Comparison of ENCODE assay signal across 29 cellular contexts in genomic region chr12:116248930-116249329, GRCh38. TPM values are rescaled to one million over a fixed set of nuclear protein-coding genes. Genes with fewer than 3 reads are reported as not detected.
DNase-seq lines count a peak whose midpoint lies in the region; ATAC-seq, FAIRE-seq and TF ChIP-seq lines count a peak whose summit lies in the region.
"Had no signal": no experiment of that assay in that cellular context is flagged by ENCODE, and none has a peak within 500 bp of the region (broad histone marks: within the 10 kb centered on the region; RNA-seq: fewer than 3 reads in every experiment).

No MANE protein-coding gene starts in this region.

- no peaks in the 10 kb centered on the region for H3K36me3 ChIP-seq in astrocyte (ENCODE audit: insufficient read depth, low read length)
- no peaks in the 10 kb centered on the region for H3K36me3 ChIP-seq in HepG2 (replicated peaks in 1 of 2; ENCODE audit: control insufficient read depth in 1 of 2, insufficient read depth in 2 of 2, low read length in 2 of 2)
- no peaks in the 10 kb centered on the region for H3K36me3 ChIP-seq in gastrocnemius medialis
- H3K36me3 ChIP-seq in testis (ENCODE audit: low read depth, missing control alignments): no peaks in the 10 kb centered on the region
- H3K36me3 ChIP-seq: ovary had no signal

- CTCF ChIA-PET in HepG2 (lab: Yijun Ruan, JAX; ENCODE audit: low intra/inter-chr PET ratio, low total read pairs): no interaction called here

- in situ Hi-C loops in HepG2 (cut with HindIII; ENCODE audit: extremely low pct_ligation_motif_present, low pct_unique_long_range_greater_than_20kb) (no loop called here), gastrocnemius medialis (cut with MboI; ENCODE audit: low sequenced_read_pairs in 4 of 4) (loop anchor here in 1 of 4 donors (25.0 kb wide), 1 partner anchor 112 kb away; no protein-coding TSS in a partner anchor)

- peaks cover 91% of the 10 kb centered on the region for H4K20me1 ChIP-seq in astrocyte (ENCODE audit: insufficient read depth, low read length)
- H4K20me1 ChIP-seq in HepG2 (ENCODE audit: insufficient read depth, low read length): peaks cover 11% of the 10 kb centered on the region

- intact Hi-C loops in Right ventricle myocardium superior (cut with DNase I) (no loop called here), right cardiac atrium (cut with DNase I) (no loop called here), HepG2 (cut with micrococcal nuclease; ENCODE audit: unreplicated experiment) (no loop called here), gastrocnemius medialis (cut with DNase I; ENCODE audit: low total_unique reads) (no loop called here), testis (cut with DNase I; ENCODE audit: low total_unique reads) (no loop called here)

- no peaks in the 10 kb centered on the region for H3K9me3 Mint-ChIP-seq in astrocyte (ENCODE audit: unreplicated experiment)

- H3K4me2 ChIP-seq in astrocyte (ENCODE audit: low read length) (no peak overlapping the region), HepG2 (ENCODE audit: low read depth, low read length) (no peak overlapping the region)
- H3K4me2 ChIP-seq: A549 had no signal

- TF ChIP-seq RAD21 in HepG2 (CRISPR knock-in tag; IDR thresholded peaks at IDR 0.05): no peak

- H3K27ac ChIP-seq in right cardiac atrium (ENCODE audit: low read length): no peak overlapping the region
- H3K27ac ChIP-seq in astrocyte (ENCODE audit: low read depth, low read length): no peak overlapping the region
- H3K27ac ChIP-seq in HepG2 (ENCODE audit: extremely low read length, insufficient read depth, low read length): no peak overlapping the region
- H3K27ac ChIP-seq in gastrocnemius medialis: peak overlapping the region in 3 of 4 donors; percentile 1 to 37 (median 7)
- H3K27ac ChIP-seq in testis: no peak overlapping the region
- H3K27ac ChIP-seq: A549, ovary had no signal

- H3K27ac Mint-ChIP-seq in astrocyte (ENCODE audit: unreplicated experiment): no peak overlapping the region
- H3K27ac Mint-ChIP-seq: activated B cell treated with CpG ODN at 0.5 μM for 24 hours; activated CD4-positive, alpha-beta T cell treated with anti-CD3 and anti-CD28 coated beads, Interleukin-2, amount 10 ng/mL, durations not matched to agents 7 days and 5 days; CD8-positive, alpha-beta memory T cell; dendritic cell treated with granulocyte-macrophage colony-stimulating factor and Interleukin-4, amounts not matched to agents 40 ng/mL and 50 ng/mL, for 4 days; nephron progenitor cell had no signal

- DNase-seq in Right ventricle myocardium superior (no peak), right cardiac atrium (no peak), astrocyte (ENCODE audit: low read depth) (no peak), HepG2 (ENCODE audit: low spot score) (no peak), gastrocnemius medialis (no peak), testis (no peak)
- DNase-seq: activated B cell treated with CpG ODN at 0.5 μM for 24 hours; activated CD4-positive, alpha-beta T cell treated with anti-CD3 and anti-CD28 coated beads, Interleukin-2, amount 10 ng/mL, durations not matched to agents 7 days and 5 days; CD8-positive, alpha-beta memory T cell; foreskin melanocyte; mucosa of descending colon; NCI-H146; NCI-H226; NCI-H526 treated with DMSO at 0.1 percent for 48 hours; nephron progenitor cell; ovary; retina; stimulated activated CD4-positive, alpha-beta T cell treated with anti-CD3 and anti-CD28 coated beads, Interleukin-2, amount 100 ng/mL, for 24 hours; stimulated activated CD8-positive, alpha-beta memory T cell treated with anti-CD3 and anti-CD28 coated beads, Interleukin-4, amount 100 ng/mL, for 48 hours; stimulated activated naive CD8-positive, alpha-beta T cell treated with anti-CD3 and anti-CD28 coated beads, Interleukin-15, amount 100 ng/mL, for 72 hours; T1000 had no signal

- H3K27me3 ChIP-seq in right cardiac atrium (ENCODE audit: control insufficient read depth, insufficient read depth) (no peaks in the 10 kb centered on the region), astrocyte (ENCODE audit: insufficient read depth, low read length) (no peaks in the 10 kb centered on the region), HepG2 (ENCODE audit: control insufficient read depth in 1 of 2, insufficient read depth in 2 of 2, low read length in 2 of 2) (no peaks in the 10 kb centered on the region), gastrocnemius medialis (no peaks in the 10 kb centered on the region), testis (no peaks in the 10 kb centered on the region)
- H3K27me3 ChIP-seq: ovary had no signal

- POLR2A ChIA-PET in HepG2 (lab: Yijun Ruan, JAX): no interaction called here

- TF ChIP-seq POLR2A in HepG2 (IDR thresholded peaks at IDR 0.05; ENCODE audit: insufficient read depth in 1 of 2, low read depth in 2 of 2, low read length in 2 of 2): no peak
- TF ChIP-seq POLR2A in gastrocnemius medialis (IDR thresholded peaks at IDR 0.05): no peak
- TF ChIP-seq POLR2A in testis (IDR thresholded peaks at IDR 0.05): no peak

- H3K9ac ChIP-seq in astrocyte (ENCODE audit: low read length) (no peak overlapping the region), HepG2 (ENCODE audit: insufficient read depth, low read depth, low read length) (no peak overlapping the region)

- peaks cover 44% of the 10 kb centered on the region for H3K4me1 Mint-ChIP-seq in astrocyte (ENCODE audit: low read depth, unreplicated experiment)

- FAIRE-seq in astrocyte (lab: Jason Lieb, UNC) (no peak), HepG2 (lab: Jason Lieb, UNC) (no peak)
- FAIRE-seq: A549, GM18507, GM19239, RCC 7860 had no signal

- H3K9me3 ChIP-seq in right cardiac atrium (ENCODE audit: control insufficient read depth, low read length): no peaks in the 10 kb centered on the region
- no peaks in the 10 kb centered on the region for H3K9me3 ChIP-seq in astrocyte (ENCODE audit: insufficient read depth, low read depth, low read length)
- no peaks in the 10 kb centered on the region for H3K9me3 ChIP-seq in HepG2 (ENCODE audit: low read length)
- no peaks in the 10 kb centered on the region for H3K9me3 ChIP-seq in gastrocnemius medialis
- no peaks in the 10 kb centered on the region for H3K9me3 ChIP-seq in testis
- H3K9me3 ChIP-seq: ovary had no signal

- no TSS peak for BruUV-seq in HepG2 (replicated peaks; lab: Mats Ljungman, UMichigan)

- ATAC-seq in Right ventricle myocardium superior (ENCODE audit: poor library complexity) (peak; percentile 46), right cardiac atrium (no peak), HepG2 (peak; percentile 42; the same call in 2 of the 3 replicates), gastrocnemius medialis (no peak), HG03025 (IDR thresholded peaks at IDR 0.05; ENCODE audit: low FRiP score, unreplicated experiment) (no peak), GM21825 (IDR thresholded peaks at IDR 0.05; ENCODE audit: unreplicated experiment) (no peak)
- ATAC-seq: A549; mucosa of descending colon; stimulated activated naive CD8-positive, alpha-beta T cell treated with anti-CD3 and anti-CD28 coated beads, Interleukin-15, amount 100 ng/mL, for 72 hours had no signal

- H3K4me1 ChIP-seq in right cardiac atrium (ENCODE audit: control insufficient read depth, insufficient read depth, low read length) (peaks cover 7% of the 10 kb centered on the region), astrocyte (ENCODE audit: insufficient read depth, low read length) (peaks cover 1% of the 10 kb centered on the region), HepG2 (ENCODE audit: insufficient read depth, low read length) (peaks cover 30% of the 10 kb centered on the region), gastrocnemius medialis (peaks cover 41 to 51% of the 10 kb centered on the region in 2 donors), testis (peaks cover 1% of the 10 kb centered on the region)

- TF ChIP-seq CTCF in astrocyte (IDR thresholded peaks at IDR 0.05; ENCODE audit: insufficient read depth, low read depth, low read length): no peak
- TF ChIP-seq CTCF in HepG2 (CRISPR knock-in tag; IDR thresholded peaks at IDR 0.05): no peak
- no peak for TF ChIP-seq CTCF in gastrocnemius medialis (IDR thresholded peaks at IDR 0.05 in 4 of 5, conservative IDR thresholded peaks at IDR 0.05 in 1 of 5)
- TF ChIP-seq CTCF in testis (IDR thresholded peaks at IDR 0.05): no peak

- H3K36me3 Mint-ChIP-seq in astrocyte (ENCODE audit: low read depth, unreplicated experiment): peaks cover 2% of the 10 kb centered on the region

- H3K4me3 Mint-ChIP-seq in astrocyte (ENCODE audit: unreplicated experiment): peak overlapping the region; percentile 34
- H3K4me3 Mint-ChIP-seq: activated CD4-positive, alpha-beta T cell treated with anti-CD3 and anti-CD28 coated beads, Interleukin-2, amount 10 ng/mL, durations not matched to agents 7 days and 5 days; dendritic cell treated with granulocyte-macrophage colony-stimulating factor and Interleukin-4, amounts not matched to agents 40 ng/mL and 50 ng/mL, for 4 days; nephron progenitor cell; stimulated activated naive CD8-positive, alpha-beta T cell treated with anti-CD3 and anti-CD28 coated beads, Interleukin-15, amount 100 ng/mL, for 72 hours had no signal

- no peaks in the 10 kb centered on the region for H3K27me3 Mint-ChIP-seq in astrocyte (ENCODE audit: low read depth, unreplicated experiment)
- H3K27me3 Mint-ChIP-seq: activated B cell treated with CpG ODN at 0.5 μM for 24 hours; activated CD4-positive, alpha-beta T cell treated with anti-CD3 and anti-CD28 coated beads, Interleukin-2, amount 10 ng/mL, durations not matched to agents 7 days and 5 days; CD8-positive, alpha-beta memory T cell; dendritic cell treated with granulocyte-macrophage colony-stimulating factor and Interleukin-4, amounts not matched to agents 40 ng/mL and 50 ng/mL, for 4 days; stimulated activated naive CD8-positive, alpha-beta T cell treated with anti-CD3 and anti-CD28 coated beads, Interleukin-15, amount 100 ng/mL, for 72 hours had no signal

- H3K4me3 ChIP-seq in right cardiac atrium (ENCODE audit: low read length): no peak overlapping the region
- H3K4me3 ChIP-seq in astrocyte (ENCODE audit: insufficient read depth, low read depth, low read length): no peak overlapping the region
- H3K4me3 ChIP-seq in HepG2 (replicated peaks in 1 of 3; ENCODE audit: insufficient read depth in 1 of 3, low read depth in 2 of 3, low read length in 3 of 3): no peak overlapping the region
- H3K4me3 ChIP-seq in gastrocnemius medialis: no peak overlapping the region
- no peak overlapping the region for H3K4me3 ChIP-seq in testis
- H3K4me3 ChIP-seq: A549, lung, mucosa of descending colon, ovary had no signal

- TF ChIP-seq EP300 in HepG2 (IDR thresholded peaks at IDR 0.05; ENCODE audit: low read depth in 2 of 2, low read length in 2 of 2) (no peak), HepG2 (CRISPR knock-in tag; IDR thresholded peaks at IDR 0.05; ENCODE audit: borderline replicate concordance) (no peak)

- H2AFZ ChIP-seq in astrocyte (ENCODE audit: low read depth, low read length) (no peak overlapping the region), HepG2 (ENCODE audit: low read length) (no peak overlapping the region)

- H3K79me2 ChIP-seq in astrocyte (ENCODE audit: insufficient read depth, low read length): peaks cover 99% of the 10 kb centered on the region
- H3K79me2 ChIP-seq in HepG2 (ENCODE audit: insufficient read depth, low read length): peaks cover 84% of the 10 kb centered on the region

RNA-seq across cellular contexts. Expression of gene MED13L, which starts 28.6 kb away (rescaled TPM):
- 57.7 TPM for total RNA-seq in Right ventricle myocardium superior
- 10 to 100 TPM; 68.8 to 73.5 (median 69.8) TPM for total RNA-seq in right cardiac atrium
- polyA plus RNA-seq in right cardiac atrium: 15.6 TPM
- total RNA-seq in astrocyte: 139 and 153 TPM in 2 replicates
- total RNA-seq in HepG2 (2016; rRNA removed; fragmentation: Illumina TruSeq; extraction: Trizol): 32.9 and 38.9 TPM in 2 replicates
- total RNA-seq in HepG2 (2016; cell fraction: cytosol; rRNA removed; fragmentation: Illumina TruSeq; extraction: Trizol; ENCODE audit: low read depth): 82.6 and 84.3 TPM in 2 replicates
- 30.1 and 34.1 TPM in 2 replicates for total RNA-seq in HepG2 (2016; cell fraction: insoluble cytoplasmic fraction; rRNA removed; fragmentation: Illumina TruSeq; extraction: Trizol)
- total RNA-seq in HepG2 (2016; cell fraction: membrane; rRNA removed; fragmentation: Illumina TruSeq; extraction: Trizol): 30.2 and 31.1 TPM in 2 replicates
- total RNA-seq in HepG2 (2016; cell fraction: nucleus; rRNA removed; fragmentation: Illumina TruSeq; extraction: Trizol): 77.6 and 90.7 TPM in 2 replicates
- polyA plus RNA-seq in HepG2 (2011; rRNA removed): 20.5 and 24.8 TPM in 2 replicates
- polyA plus RNA-seq in HepG2 (2011; cell fraction: cytosol; rRNA removed): 13.8 and 15.7 TPM in 2 replicates
- 28.2 and 34.1 TPM in 2 replicates for polyA plus RNA-seq in HepG2 (2011; cell fraction: nucleus; rRNA removed)
- 19.0 and 20.9 TPM in 2 replicates for polyA plus RNA-seq in HepG2 (2012)
- 0.53 and 0.93 TPM in 2 replicates for polyA plus RNA-seq in HepG2 (2016; cell fraction: cytosol; fragmentation: Illumina TruSeq; extraction: Trizol; ENCODE audit: low read depth)
- polyA plus RNA-seq in HepG2 (2016; cell fraction: insoluble cytoplasmic fraction; fragmentation: Illumina TruSeq; extraction: Trizol; ENCODE audit: low read depth): 18.1 and 20.3 TPM in 2 replicates
- 2.4 and 2.8 TPM in 2 replicates for polyA plus RNA-seq in HepG2 (2016; cell fraction: membrane; fragmentation: Illumina TruSeq; extraction: Trizol; ENCODE audit: low read depth)
- polyA plus RNA-seq in HepG2 (2016; cell fraction: nucleus; fragmentation: Illumina TruSeq; extraction: Trizol; ENCODE audit: insufficient read depth, low read depth): 34.1 and 35.3 TPM in 2 replicates
- polyA minus RNA-seq in HepG2 (2011; rRNA and poly(A)+ RNA removed; ENCODE audit: low replicate concordance): 56.3 and 75.4 TPM in 2 replicates
- 28.0 and 36.0 TPM in 2 replicates for polyA minus RNA-seq in HepG2 (2011; cell fraction: cytosol; rRNA and poly(A)+ RNA removed)
- polyA minus RNA-seq in HepG2 (2011; cell fraction: nucleus; rRNA and poly(A)+ RNA removed): 207 and 236 TPM in 2 replicates
- total RNA-seq in gastrocnemius medialis: 10 to 100 TPM; 59.5 to 92.6 (median 74.1) TPM
- 100 to 1,000 TPM; 133 to 173 TPM for total RNA-seq in testis
- 56.4 TPM for polyA plus RNA-seq in testis (ENCODE audit: insufficient read depth, low read depth, low replicate concordance)

Comparison
In these comparisons a context has a peak if more than half of its experiments do, and no peak if none do; other contexts are left out.
1. ATAC-seq: peak in Right ventricle myocardium superior (single experiment) and HepG2 (single experiment); none in right cardiac atrium (0 of 2), gastrocnemius medialis (0 of 2), HG03025 (single experiment) and GM21825 (single experiment).
2. H3K27ac ChIP-seq: peak in gastrocnemius medialis (3 of 4); none in right cardiac atrium (single experiment), astrocyte (single experiment), HepG2 (single experiment) and testis (0 of 2).